ENCODE assay signal across 8 cellular contexts in the genomic region with DNA sequence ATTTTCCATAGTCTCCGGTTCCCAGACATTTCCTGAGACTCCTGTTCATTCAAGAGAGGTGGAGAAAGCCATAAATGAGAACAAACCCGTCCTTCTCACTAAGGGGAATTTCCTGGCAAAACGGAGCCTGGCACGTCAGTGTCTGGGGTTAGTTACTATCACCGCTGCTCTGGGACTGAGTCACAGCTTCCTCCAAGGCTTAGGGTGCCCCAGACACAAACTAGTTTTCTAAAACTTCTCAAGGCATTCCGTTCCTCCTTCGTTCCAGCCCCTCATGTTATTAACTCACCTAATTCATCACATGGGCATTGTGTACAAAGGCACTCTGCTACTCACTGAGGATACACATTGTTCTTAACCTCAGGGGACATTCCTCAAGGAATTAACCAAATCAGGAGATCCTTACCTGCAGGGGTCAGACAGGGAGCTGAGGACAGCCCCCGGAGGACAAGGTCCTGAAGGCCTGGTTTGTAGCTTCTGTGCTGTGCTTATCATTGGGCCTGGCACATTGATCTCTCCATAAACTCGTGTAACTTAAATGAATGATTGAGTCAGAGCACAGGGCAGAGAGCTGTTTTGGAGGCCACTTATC.
DNase-seq lines count a peak whose midpoint lies in the region; ATAC-seq and TF ChIP-seq lines count a peak whose summit lies in the region.

No MANE protein-coding gene starts in this region.

- peak overlapping the region; percentile 50 for H3K4me3 Mint-ChIP-seq in T-helper 1 cell treated with Interleukin-12 subunit alpha and Interleukin-12 subunit beta and Interleukin-4 antibody, amounts not matched to agents 30 μg/mL and 1 μg/mL, for 36 hours
- no peak overlapping the region for H3K4me3 Mint-ChIP-seq in mesothelial cell of epicardium

- DNase-seq in central memory CD4-positive, alpha-beta T cell = peak; percentile 77
- DNase-seq in mesothelial cell of epicardium (ENCODE audit: low spot score in 2 of 2, unreplicated experiment in 2 of 2) (no peak), stromal cell of bone marrow (ENCODE audit: low read depth) (peak; percentile 81), SK-N-DZ (ENCODE audit: low spot score) (no peak), cortex of kidney (lab: John Stamatoyannopoulos, UW) (no peak)

- no peak for TF ChIP-seq CTCF in mesothelial cell of epicardium (IDR thresholded peaks at IDR 0.05; ENCODE audit: unreplicated experiment)

- no peak for TF ChIP-seq POLR2A in GM18505 (IDR thresholded peaks at IDR 0.05; ENCODE audit: borderline replicate concordance, extremely low read depth, insufficient read depth, insufficient read length)

- H3K4me1 Mint-ChIP-seq in T-helper 1 cell treated with Interleukin-12 subunit alpha and Interleukin-12 subunit beta and Interleukin-4 antibody, amounts not matched to agents 30 μg/mL and 1 μg/mL, for 36 hours (ENCODE audit: low read depth) = peaks cover 29% of the 10 kb centered on the region
- H3K4me1 Mint-ChIP-seq in mesothelial cell of epicardium = peaks cover 53% of the 10 kb centered on the region

- H3K9me3 Mint-ChIP-seq in T-helper 1 cell treated with Interleukin-12 subunit alpha and Interleukin-12 subunit beta and Interleukin-4 antibody, amounts not matched to agents 30 μg/mL and 1 μg/mL, for 36 hours = no peaks in the 10 kb centered on the region
- H3K9me3 Mint-ChIP-seq in mesothelial cell of epicardium = no peaks in the 10 kb centered on the region

- H3K27ac Mint-ChIP-seq in T-helper 1 cell treated with Interleukin-12 subunit alpha and Interleukin-12 subunit beta and Interleukin-4 antibody, amounts not matched to agents 30 μg/mL and 1 μg/mL, for 36 hours = peak overlapping the region; percentile 85
- H3K27ac Mint-ChIP-seq in mesothelial cell of epicardium = peak overlapping the region; percentile 93

- H3K27me3 Mint-ChIP-seq in T-helper 1 cell treated with Interleukin-12 subunit alpha and Interleukin-12 subunit beta and Interleukin-4 antibody, amounts not matched to agents 30 μg/mL and 1 μg/mL, for 36 hours (ENCODE audit: low read depth) = no peaks in the 10 kb centered on the region
- no peaks in the 10 kb centered on the region for H3K27me3 Mint-ChIP-seq in mesothelial cell of epicardium (ENCODE audit: low read depth)

- ATAC-seq in GM18505 (IDR thresholded peaks at IDR 0.05; ENCODE audit: unreplicated experiment) (peak; percentile 77), HG02798 (IDR thresholded peaks at IDR 0.05; ENCODE audit: poor library complexity, unreplicated experiment) (peak; percentile 79)

- H3K36me3 Mint-ChIP-seq in T-helper 1 cell treated with Interleukin-12 subunit alpha and Interleukin-12 subunit beta and Interleukin-4 antibody, amounts not matched to agents 30 μg/mL and 1 μg/mL, for 36 hours (ENCODE audit: low read depth) = no peaks in the 10 kb centered on the region
- H3K36me3 Mint-ChIP-seq in mesothelial cell of epicardium = no peaks in the 10 kb centered on the region

Comparison
In these comparisons a context has a peak if more than half of its experiments do, and no peak if none do; other contexts are left out.
1. DNase-seq: peak in central memory CD4-positive, alpha-beta T cell (single experiment) and stromal cell of bone marrow (single experiment); none in mesothelial cell of epicardium (0 of 2), SK-N-DZ (single experiment) and cortex of kidney (single experiment).